Comparison of ENCODE assay signal across 29 cellular contexts in genomic region chr5:32264954-32265572, GRCh38.
"Had no signal": no experiment of that assay in that cellular context is flagged by ENCODE, and none has a peak within 500 bp of the region (broad histone marks: within the 10 kb centered on the region; RNA-seq: fewer than 3 reads in every experiment).

No MANE protein-coding gene starts in this region.

- H3K36me3 ChIP-seq: uterus had no signal

- H3K4me3 Mint-ChIP-seq: activated naive CD8-positive, alpha-beta T cell; central memory CD8-positive, alpha-beta T cell; immature natural killer cell; nephron progenitor cell; stimulated activated memory B cell treated with anti-CD40 and anti-IgM and Interleukin-4, amounts not matched to agents 10 μg/mL and 1 μg/mL and 100 μg/mL, for 72 hours; stimulated activated naive CD8-positive, alpha-beta T cell treated with anti-CD3 and anti-CD28 coated beads, Interleukin-15, amount 100 ng/mL, for 72 hours; type B pancreatic cell had no signal

- H3K27me3 ChIP-seq: neutrophil, uterus had no signal

- H3K27ac Mint-ChIP-seq: activated naive CD8-positive, alpha-beta T cell; stimulated activated memory B cell treated with anti-CD40 and anti-IgM and Interleukin-4, amounts not matched to agents 10 μg/mL and 1 μg/mL and 100 μg/mL, for 72 hours; stimulated activated naive CD8-positive, alpha-beta T cell treated with anti-CD3 and anti-CD28 coated beads, Interleukin-15, amount 100 ng/mL, for 72 hours; type B pancreatic cell had no signal

- H3K27me3 Mint-ChIP-seq: activated naive CD8-positive, alpha-beta T cell; central memory CD8-positive, alpha-beta T cell; progenitor cell of endocrine pancreas; stimulated activated memory B cell treated with anti-CD40 and anti-IgM and Interleukin-4, amounts not matched to agents 10 μg/mL and 1 μg/mL and 100 μg/mL, for 72 hours; stimulated activated naive CD8-positive, alpha-beta T cell treated with anti-CD3 and anti-CD28 coated beads, Interleukin-15, amount 100 ng/mL, for 72 hours; type B pancreatic cell had no signal

- H3K27ac ChIP-seq: neutrophil, uterus had no signal

- ATAC-seq: esophagus mucosa; left colon; mucosa of descending colon; stimulated activated memory B cell treated with anti-CD40 and anti-IgM and Interleukin-4, amounts not matched to agents 10 μg/mL and 1 μg/mL and 100 μg/mL, for 72 hours; stimulated activated naive CD8-positive, alpha-beta T cell treated with anti-CD3 and anti-CD28 coated beads, Interleukin-15, amount 100 ng/mL, for 72 hours had no signal

- H3K9me3 ChIP-seq: mucosa of descending colon, neutrophil, uterus had no signal

- DNase-seq: activated CD4-positive, alpha-beta T cell treated with anti-CD3 and anti-CD28 coated beads for 4 hours; activated CD4-positive, alpha-beta T cell treated with anti-CD3 and anti-CD28 coated beads, Interleukin-2, amount 50 U/mL, for 4 hours; activated CD8-positive, alpha-beta memory T cell treated with anti-CD3 and anti-CD28 coated beads for 24 hours; activated effector memory CD4-positive, alpha-beta T cell treated with Interleukin-2 at 50 U/mL for 16 hours; activated naive CD4-positive, alpha-beta T cell treated with Interleukin-2 at 50 U/mL for 16 hours; anterior cingulate cortex; cortex of kidney; foreskin fibroblast; head of caudate nucleus; hypothalamus; immature natural killer cell; kidney; left colon; mucosa of descending colon; nephron progenitor cell; stimulated activated CD4-positive, alpha-beta T cell treated with anti-CD3 and anti-CD28 coated beads, Interleukin-1b, Interleukin-23, amount 100 ng/mL, for 48 hours; stimulated activated CD4-positive, alpha-beta T cell treated with anti-CD3 and anti-CD28 coated beads, Interleukin-4, amount 100 ng/mL, for 4 hours; stimulated activated CD8-positive, alpha-beta memory T cell treated with anti-CD3 and anti-CD28 coated beads, Interleukin-4, amount 100 ng/mL, for 48 hours; stimulated activated naive CD8-positive, alpha-beta T cell treated with anti-CD3 and anti-CD28 coated beads, Interleukin-15, amount 100 ng/mL, for 72 hours; uterus had no signal

- H3K4me3 ChIP-seq: lung, mucosa of descending colon, smooth muscle cell, uterus had no signal

- H3K9me3 Mint-ChIP-seq: central memory CD8-positive, alpha-beta T cell; immature natural killer cell; nephron progenitor cell; stimulated activated naive CD8-positive, alpha-beta T cell treated with anti-CD3 and anti-CD28 coated beads, Interleukin-15, amount 100 ng/mL, for 72 hours; type B pancreatic cell had no signal

- H3K4me1 ChIP-seq: uterus had no signal
